Comparison of ENCODE assay signal across 23 cellular contexts in the genomic region with DNA sequence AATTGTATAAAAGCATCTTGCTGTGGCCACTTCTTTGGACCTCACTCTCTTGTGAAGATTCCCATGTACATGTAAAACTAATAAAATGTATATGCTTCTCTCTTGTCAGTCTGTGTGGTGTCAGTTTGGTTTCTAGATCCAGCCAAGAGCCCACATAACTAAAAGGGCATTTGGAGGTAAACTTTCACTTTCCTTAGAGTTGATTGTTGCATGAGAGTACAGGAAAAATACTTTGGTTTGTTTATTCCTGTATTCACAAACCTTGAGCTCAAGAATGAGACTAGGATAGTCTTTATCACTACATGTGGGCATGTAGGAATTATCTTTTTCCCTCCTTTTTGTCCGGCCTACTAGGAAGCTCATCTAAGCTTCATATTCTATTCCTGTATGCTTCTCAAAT. TPM values are rescaled to one million over a fixed set of nuclear protein-coding genes. Genes with fewer than 3 reads are reported as not detected.
DNase-seq lines count a peak whose midpoint lies in the region; ATAC-seq and TF ChIP-seq lines count a peak whose summit lies in the region.
"Had no signal": no experiment of that assay in that cellular context is flagged by ENCODE, and none has a peak within 500 bp of the region (broad histone marks: within the 10 kb centered on the region; RNA-seq: fewer than 3 reads in every experiment).

No MANE protein-coding gene starts in this region.

- no peaks in the 10 kb centered on the region for H3K27me3 Mint-ChIP-seq in WTC11 (ENCODE audit: low read depth)
- H3K27me3 Mint-ChIP-seq: activated CD4-positive, alpha-beta memory T cell treated with anti-CD3 and anti-CD28 coated beads, Interleukin-2, amount 10 ng/mL, durations not matched to agents 7 days and 5 days; activated naive CD4-positive, alpha-beta T cell treated with anti-CD3 and anti-CD28 coated beads, Interleukin-2, amount 50 U/mL, for 24 hours; effector memory CD8-positive, alpha-beta T cell had no signal

- peaks cover 6% of the 10 kb centered on the region for H3K9me3 Mint-ChIP-seq in WTC11
- H3K9me3 Mint-ChIP-seq: activated CD4-positive, alpha-beta memory T cell treated with anti-CD3 and anti-CD28 coated beads, Interleukin-2, amount 10 ng/mL, durations not matched to agents 7 days and 5 days; activated naive CD4-positive, alpha-beta T cell treated with anti-CD3 and anti-CD28 coated beads, Interleukin-2, amount 50 U/mL, for 24 hours; activated T-cell treated with anti-CD3 and anti-CD28 coated beads, Interleukin-2, amount 50 U/mL, for 4 hours; T-helper 1 cell treated with Interleukin-12 subunit alpha and Interleukin-12 subunit beta and Interleukin-4 antibody, amounts not matched to agents 30 μg/mL and 1 μg/mL, for 36 hours had no signal

- no peak overlapping the region for H3K4me3 Mint-ChIP-seq in WTC11
- H3K4me3 Mint-ChIP-seq: activated CD4-positive, alpha-beta memory T cell treated with anti-CD3 and anti-CD28 coated beads, Interleukin-2, amount 10 ng/mL, durations not matched to agents 7 days and 5 days; activated naive CD4-positive, alpha-beta T cell treated with anti-CD3 and anti-CD28 coated beads, Interleukin-2, amount 50 U/mL, for 24 hours; activated T-cell treated with anti-CD3 and anti-CD28 coated beads, Interleukin-2, amount 50 U/mL, for 4 hours; CD14-positive monocyte; effector memory CD8-positive, alpha-beta T cell; T-helper 1 cell treated with Interleukin-12 subunit alpha and Interleukin-12 subunit beta and Interleukin-4 antibody, amounts not matched to agents 30 μg/mL and 1 μg/mL, for 36 hours had no signal

- 0 out of 2 replicates have a peak overlapping the region, but pooled peaks have one; percentile 30 for H3K27ac Mint-ChIP-seq in WTC11
- H3K27ac Mint-ChIP-seq: activated CD4-positive, alpha-beta memory T cell treated with anti-CD3 and anti-CD28 coated beads, Interleukin-2, amount 10 ng/mL, durations not matched to agents 7 days and 5 days; activated naive CD4-positive, alpha-beta T cell treated with anti-CD3 and anti-CD28 coated beads, Interleukin-2, amount 50 U/mL, for 24 hours; effector memory CD8-positive, alpha-beta T cell; T-helper 1 cell treated with Interleukin-12 subunit alpha and Interleukin-12 subunit beta and Interleukin-4 antibody, amounts not matched to agents 30 μg/mL and 1 μg/mL, for 36 hours had no signal

- peaks cover 26% of the 10 kb centered on the region for H3K4me1 Mint-ChIP-seq in WTC11
- H3K4me1 Mint-ChIP-seq: activated CD4-positive, alpha-beta memory T cell treated with anti-CD3 and anti-CD28 coated beads, Interleukin-2, amount 10 ng/mL, durations not matched to agents 7 days and 5 days; activated naive CD4-positive, alpha-beta T cell treated with anti-CD3 and anti-CD28 coated beads, Interleukin-2, amount 50 U/mL, for 24 hours; CD14-positive monocyte had no signal

- no peak for TF ChIP-seq CTCF in WTC11 (IDR thresholded peaks at IDR 0.05)

- peak; percentile 69 for ATAC-seq in GM18502 (IDR thresholded peaks at IDR 0.05; ENCODE audit: poor library complexity, unreplicated experiment)
- ATAC-seq in GM21367 (IDR thresholded peaks at IDR 0.05; ENCODE audit: unreplicated experiment), result peak; percentile 60
- ATAC-seq in HG02981 (IDR thresholded peaks at IDR 0.05; ENCODE audit: unreplicated experiment), result peak; percentile 71
- no peak for ATAC-seq in WTC11
- no peak for ATAC-seq in GM19455 (IDR thresholded peaks at IDR 0.05; ENCODE audit: unreplicated experiment)
- ATAC-seq: activated T-cell treated with anti-CD3 and anti-CD28 coated beads, Interleukin-2, amount 50 U/mL, for 4 hours; effector memory CD8-positive, alpha-beta T cell; GM12878; PC-3 had no signal

- CTCF ChIA-PET in WTC11 (lab: Charles Lee), result no interaction called here

- H3K36me3 Mint-ChIP-seq in WTC11, result peaks cover 41% of the 10 kb centered on the region

- POLR2A ChIA-PET in WTC11 (lab: Charles Lee), result no interaction called here

- DNase-seq in WTC11 (ENCODE audit: low spot score) (no peak), DMS79 treated with DMSO at 0.1 percent for 48 hours (lab: John Stamatoyannopoulos, UW) (no peak), D341Med (ENCODE audit: low spot score) (no peak)
- DNase-seq in stimulated activated CD4-positive, alpha-beta T cell treated with anti-CD3 and anti-CD28 coated beads, Interleukin-4, amount 100 ng/mL, for 24 hours, result no peak
- DNase-seq: activated CD4-positive, alpha-beta memory T cell treated with anti-CD3 and anti-CD28 coated beads, Interleukin-2, amount 10 ng/mL, durations not matched to agents 7 days and 5 days; activated T-cell treated with anti-CD3 and anti-CD28 coated beads, Interleukin-2, amount 50 U/mL, for 4 hours; effector memory CD8-positive, alpha-beta T cell; GF-D8; HCEC 1CT; NCI-H146; NCI-H2171 treated with DMSO at 0.1 percent for 48 hours; PC-3; retina; SHP77 treated with DMSO at 0.1 percent for 48 hours; WERI-Rb-1 had no signal

TF ChIP-seq in WTC11, 78 proteins besides CTCF, POLR2A, EP300 and RAD21:
- TF ChIP-seq, protein P1, sequence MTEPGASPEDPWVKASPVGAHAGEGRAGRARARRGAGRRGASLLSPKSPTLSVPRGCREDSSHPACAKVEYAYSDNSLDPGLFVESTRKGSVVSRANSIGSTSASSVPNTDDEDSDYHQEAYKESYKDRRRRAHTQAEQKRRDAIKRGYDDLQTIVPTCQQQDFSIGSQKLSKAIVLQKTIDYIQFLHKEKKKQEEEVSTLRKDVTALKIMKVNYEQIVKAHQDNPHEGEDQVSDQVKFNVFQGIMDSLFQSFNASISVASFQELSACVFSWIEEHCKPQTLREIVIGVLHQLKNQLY (CRISPR knock-in tag; IDR thresholded peaks at IDR 0.05), result no peak
- TF ChIP-seq ZNF263 (CRISPR knock-in tag; IDR thresholded peaks at IDR 0.05; ENCODE audit: low read depth) (no peak), NR1H2 (CRISPR knock-in tag; IDR thresholded peaks at IDR 0.05) (no peak), ZNF396 (CRISPR knock-in tag; IDR thresholded peaks at IDR 0.05; ENCODE audit: borderline replicate concordance) (no peak), ETV6 (CRISPR knock-in tag; IDR thresholded peaks at IDR 0.05) (no peak)
- TF ChIP-seq, protein P2, sequence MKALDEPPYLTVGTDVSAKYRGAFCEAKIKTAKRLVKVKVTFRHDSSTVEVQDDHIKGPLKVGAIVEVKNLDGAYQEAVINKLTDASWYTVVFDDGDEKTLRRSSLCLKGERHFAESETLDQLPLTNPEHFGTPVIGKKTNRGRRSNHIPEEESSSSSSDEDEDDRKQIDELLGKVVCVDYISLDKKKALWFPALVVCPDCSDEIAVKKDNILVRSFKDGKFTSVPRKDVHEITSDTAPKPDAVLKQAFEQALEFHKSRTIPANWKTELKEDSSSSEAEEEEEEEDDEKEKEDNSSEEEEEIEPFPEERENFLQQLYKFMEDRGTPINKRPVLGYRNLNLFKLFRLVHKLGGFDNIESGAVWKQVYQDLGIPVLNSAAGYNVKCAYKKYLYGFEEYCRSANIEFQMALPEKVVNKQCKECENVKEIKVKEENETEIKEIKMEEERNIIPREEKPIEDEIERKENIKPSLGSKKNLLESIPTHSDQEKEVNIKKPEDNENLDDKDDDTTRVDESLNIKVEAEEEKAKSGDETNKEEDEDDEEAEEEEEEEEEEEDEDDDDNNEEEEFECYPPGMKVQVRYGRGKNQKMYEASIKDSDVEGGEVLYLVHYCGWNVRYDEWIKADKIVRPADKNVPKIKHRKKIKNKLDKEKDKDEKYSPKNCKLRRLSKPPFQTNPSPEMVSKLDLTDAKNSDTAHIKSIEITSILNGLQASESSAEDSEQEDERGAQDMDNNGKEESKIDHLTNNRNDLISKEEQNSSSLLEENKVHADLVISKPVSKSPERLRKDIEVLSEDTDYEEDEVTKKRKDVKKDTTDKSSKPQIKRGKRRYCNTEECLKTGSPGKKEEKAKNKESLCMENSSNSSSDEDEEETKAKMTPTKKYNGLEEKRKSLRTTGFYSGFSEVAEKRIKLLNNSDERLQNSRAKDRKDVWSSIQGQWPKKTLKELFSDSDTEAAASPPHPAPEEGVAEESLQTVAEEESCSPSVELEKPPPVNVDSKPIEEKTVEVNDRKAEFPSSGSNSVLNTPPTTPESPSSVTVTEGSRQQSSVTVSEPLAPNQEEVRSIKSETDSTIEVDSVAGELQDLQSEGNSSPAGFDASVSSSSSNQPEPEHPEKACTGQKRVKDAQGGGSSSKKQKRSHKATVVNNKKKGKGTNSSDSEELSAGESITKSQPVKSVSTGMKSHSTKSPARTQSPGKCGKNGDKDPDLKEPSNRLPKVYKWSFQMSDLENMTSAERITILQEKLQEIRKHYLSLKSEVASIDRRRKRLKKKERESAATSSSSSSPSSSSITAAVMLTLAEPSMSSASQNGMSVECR (CRISPR knock-in tag; IDR thresholded peaks at IDR 0.05; ENCODE audit: borderline replicate concordance), result no peak
- TF ChIP-seq, protein P3, sequence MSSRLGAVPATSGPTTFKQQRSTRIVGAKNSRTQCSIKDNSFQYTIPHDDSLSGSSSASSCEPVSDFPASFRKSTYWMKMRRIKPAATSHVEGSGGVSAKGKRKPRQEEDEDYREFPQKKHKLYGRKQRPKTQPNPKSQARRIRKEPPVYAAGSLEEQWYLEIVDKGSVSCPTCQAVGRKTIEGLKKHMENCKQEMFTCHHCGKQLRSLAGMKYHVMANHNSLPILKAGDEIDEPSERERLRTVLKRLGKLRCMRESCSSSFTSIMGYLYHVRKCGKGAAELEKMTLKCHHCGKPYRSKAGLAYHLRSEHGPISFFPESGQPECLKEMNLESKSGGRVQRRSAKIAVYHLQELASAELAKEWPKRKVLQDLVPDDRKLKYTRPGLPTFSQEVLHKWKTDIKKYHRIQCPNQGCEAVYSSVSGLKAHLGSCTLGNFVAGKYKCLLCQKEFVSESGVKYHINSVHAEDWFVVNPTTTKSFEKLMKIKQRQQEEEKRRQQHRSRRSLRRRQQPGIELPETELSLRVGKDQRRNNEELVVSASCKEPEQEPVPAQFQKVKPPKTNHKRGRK (CRISPR knock-in tag; IDR thresholded peaks at IDR 0.05; ENCODE audit: borderline replicate concordance), result no peak
TF ChIP-seq in WTC11: peak in this region for 0.

RNA-seq across cellular contexts. Expression of a gene that starts 50.9 kb away (rescaled TPM):
- 46.8 to 55.6 TPM (median 48.4 TPM) in 3 replicates for total RNA-seq in WTC11 (2021)

Comparison
In these comparisons a context has a peak if more than half of its experiments do, and no peak if none do; other contexts are left out.
1. ATAC-seq: peak in GM18502 (single experiment), GM21367 (single experiment) and HG02981 (single experiment); none in WTC11 (single experiment) and GM19455 (single experiment).